17 cellular contexts compared by ENCODE assay signal in genomic region chr12:102454808-102455760, GRCh38. TPM values are rescaled to one million over a fixed set of nuclear protein-coding genes. Genes with fewer than 3 reads are reported as not detected.
DNase-seq lines count a peak whose midpoint lies in the region; ATAC-seq, FAIRE-seq and TF ChIP-seq lines count a peak whose summit lies in the region.
"Had no signal": no experiment of that assay in that cellular context is flagged by ENCODE, and none has a peak within 500 bp of the region (broad histone marks: within the 10 kb centered on the region; RNA-seq: fewer than 3 reads in every experiment).

No MANE protein-coding gene starts in this region.

- H3K4me3 ChIP-seq in IMR-90 (ENCODE audit: insufficient read depth, low read depth, low read length) (no peak overlapping the region), HepG2 (replicated peaks in 1 of 3; ENCODE audit: insufficient read depth in 1 of 3, low read depth in 2 of 3, low read length in 3 of 3) (no peak overlapping the region), thoracic aorta (no peak overlapping the region)

- H3K9me3 Mint-ChIP-seq in activated CD8-positive, alpha-beta memory T cell treated with anti-CD3 and anti-CD28 coated beads, Interleukin-2, amount 10 ng/mL, durations not matched to agents 7 days and 5 days (ENCODE audit: low read depth) = no peaks in the 10 kb centered on the region
- H3K9me3 Mint-ChIP-seq: CD8-positive, alpha-beta memory T cell; effector memory CD8-positive, alpha-beta T cell; T-cell had no signal

- TF ChIP-seq POLR2A in IMR-90 (IDR thresholded peaks at IDR 0.05; ENCODE audit: low read depth, low read length) = no peak
- TF ChIP-seq POLR2A in HepG2 (IDR thresholded peaks at IDR 0.05; ENCODE audit: insufficient read depth in 1 of 2, low read depth in 2 of 2, low read length in 2 of 2) = no peak

- TF ChIP-seq EP300 in HepG2 (IDR thresholded peaks at IDR 0.05; ENCODE audit: low read depth in 2 of 2, low read length in 2 of 2) (no peak), HepG2 (CRISPR knock-in tag; IDR thresholded peaks at IDR 0.05; ENCODE audit: borderline replicate concordance) (no peak)

- CTCF ChIA-PET in IMR-90 (lab: Yijun Ruan, JAX) (no interaction called here), HepG2 (lab: Yijun Ruan, JAX; ENCODE audit: low intra/inter-chr PET ratio, low total read pairs) (no interaction called here)
- CTCF ChIA-PET in activated CD8-positive, alpha-beta memory T cell treated with anti-CD3 and anti-CD28 coated beads, Interleukin-2, amount 10 ng/mL, durations not matched to agents 7 days and 5 days (lab: Charles Lee) = no interaction called here

- no peaks in the 10 kb centered on the region for H4K20me1 ChIP-seq in IMR-90 (ENCODE audit: insufficient read depth, low read length)
- H4K20me1 ChIP-seq in HepG2 (ENCODE audit: insufficient read depth, low read length) = no peaks in the 10 kb centered on the region

- ATAC-seq in IMR-90 (ENCODE audit: low read depth) (peak; percentile 79), HepG2 (peak; percentile 54; the same call in 1 of the 3 replicates), thoracic aorta (ENCODE audit: insufficient number of reproducible peaks, low FRiP score, low read depth) (no peak), HG02938 (IDR thresholded peaks at IDR 0.05; ENCODE audit: unreplicated experiment) (no peak)
- ATAC-seq in activated CD8-positive, alpha-beta memory T cell treated with anti-CD3 and anti-CD28 coated beads, Interleukin-2, amount 10 ng/mL, durations not matched to agents 7 days and 5 days = no peak
- ATAC-seq: effector memory CD8-positive, alpha-beta T cell; stimulated activated naive CD8-positive, alpha-beta T cell treated with anti-CD3 and anti-CD28 coated beads, Interleukin-15, amount 100 ng/mL, for 72 hours; T-cell had no signal

- dilution Hi-C loops in IMR-90 (cut with HindIII; ENCODE audit: low sequenced_read_pairs, unreplicated experiment) = no loop called here

- H3K14ac ChIP-seq in IMR-90 (replicated peaks; ENCODE audit: low read depth, low read length) = no peak overlapping the region

- in situ Hi-C loops in IMR-90 (cut with MboI; ENCODE audit: low sequenced_read_pairs) = no loop called here
- in situ Hi-C loops in HepG2 (cut with HindIII; ENCODE audit: extremely low pct_ligation_motif_present, low pct_unique_long_range_greater_than_20kb) = no loop called here

- H3K36me3 Mint-ChIP-seq in activated CD8-positive, alpha-beta memory T cell treated with anti-CD3 and anti-CD28 coated beads, Interleukin-2, amount 10 ng/mL, durations not matched to agents 7 days and 5 days = peaks cover 1% of the 10 kb centered on the region
- H3K36me3 Mint-ChIP-seq: CD8-positive, alpha-beta memory T cell; T-cell had no signal

- H3K4me1 Mint-ChIP-seq in activated CD8-positive, alpha-beta memory T cell treated with anti-CD3 and anti-CD28 coated beads, Interleukin-2, amount 10 ng/mL, durations not matched to agents 7 days and 5 days = no peaks in the 10 kb centered on the region
- H3K4me1 Mint-ChIP-seq: activated CD4-positive, alpha-beta T cell treated with anti-CD3 and anti-CD28 coated beads, Interleukin-2, amount 10 ng/mL, durations not matched to agents 24 days and 14 days; CD8-positive, alpha-beta memory T cell; T-cell had no signal

- peak overlapping the region; percentile 52; the same call in 1 of the 2 replicates for H2AK5ac ChIP-seq in IMR-90 (ENCODE audit: low read depth, low read length)

- H3K23ac ChIP-seq in IMR-90 (ENCODE audit: low read depth, low read length) = no peak overlapping the region

- H3K27ac Mint-ChIP-seq in activated CD8-positive, alpha-beta memory T cell treated with anti-CD3 and anti-CD28 coated beads, Interleukin-2, amount 10 ng/mL, durations not matched to agents 7 days and 5 days = no peak overlapping the region
- H3K27ac Mint-ChIP-seq: activated CD4-positive, alpha-beta T cell treated with anti-CD3 and anti-CD28 coated beads, Interleukin-2, amount 10 ng/mL, durations not matched to agents 24 days and 14 days; CD8-positive, alpha-beta memory T cell; effector memory CD8-positive, alpha-beta T cell; mesothelial cell of epicardium; progenitor cell of endocrine pancreas; T-cell had no signal

- H4K5ac ChIP-seq in IMR-90 (ENCODE audit: low read depth, low read length) = peak overlapping the region; percentile 56

- no peak overlapping the region for H4K8ac ChIP-seq in IMR-90 (ENCODE audit: low read depth in 2 of 2, low read length in 2 of 2)

- POLR2A ChIA-PET in IMR-90 (lab: Charles Lee; ENCODE audit: unreplicated experiment) = no interaction called here
- POLR2A ChIA-PET in HepG2 (lab: Yijun Ruan, JAX) = no interaction called here

- peaks cover 8% of the 10 kb centered on the region for H3K4me1 ChIP-seq in IMR-90 (ENCODE audit: control insufficient read depth, insufficient read depth, low read length)
- peaks cover 11% of the 10 kb centered on the region for H3K4me1 ChIP-seq in HepG2 (ENCODE audit: insufficient read depth, low read length)
- H3K4me1 ChIP-seq in thoracic aorta (ENCODE audit: control insufficient read depth in 1 of 2, low read depth in 2 of 2) = no peaks in the 10 kb centered on the region

- no peak overlapping the region for H3K56ac ChIP-seq in IMR-90 (ENCODE audit: extremely low read depth, insufficient read depth, low read length)

- DNase-seq in IMR-90 (peak; percentile 74), dedifferentiated amniotic fluid mesenchymal stem cell (ENCODE audit: extremely low spot score) (peak; percentile 66), HepG2 (ENCODE audit: low spot score) (peak; percentile 10), thoracic aorta (ENCODE audit: low spot score) (peak; percentile 5), T1000 (lab: John Stamatoyannopoulos, UW) (no peak), NCI-H82 treated with DMSO at 0.1 percent for 48 hours (lab: John Stamatoyannopoulos, UW; ENCODE audit: unreplicated experiment) (no peak)
- no peak for DNase-seq in activated CD8-positive, alpha-beta memory T cell treated with anti-CD3 and anti-CD28 coated beads, Interleukin-2, amount 10 ng/mL, durations not matched to agents 7 days and 5 days
- DNase-seq: activated CD4-positive, alpha-beta T cell treated with anti-CD3 and anti-CD28 coated beads, Interleukin-2, amount 10 ng/mL, durations not matched to agents 24 days and 14 days; CD8-positive, alpha-beta memory T cell; effector memory CD8-positive, alpha-beta T cell; KBM-7; NCI-H2081; stimulated activated naive CD8-positive, alpha-beta T cell treated with anti-CD3 and anti-CD28 coated beads, Interleukin-15, amount 100 ng/mL, for 72 hours; T-cell had no signal

- BruUV-seq in IMR-90 (replicated peaks; lab: Mats Ljungman, UMichigan) (no TSS peak), HepG2 (replicated peaks; lab: Mats Ljungman, UMichigan) (no TSS peak)

- intact Hi-C loops in IMR-90 (cut with micrococcal nuclease) (no loop called here), HepG2 (cut with micrococcal nuclease; ENCODE audit: unreplicated experiment) (loop anchor here (2.0 kb wide), 1 partner anchor 14 kb away; no protein-coding TSS in a partner anchor)

- no peak for TF ChIP-seq CTCF in IMR-90 (conservative IDR thresholded peaks at IDR 0.05; ENCODE audit: low read depth, low read length)
- no peak for TF ChIP-seq CTCF in HepG2 (CRISPR knock-in tag; IDR thresholded peaks at IDR 0.05)
- TF ChIP-seq CTCF in thoracic aorta (IDR thresholded peaks at IDR 0.05) = no peak

- H3K4me3 Mint-ChIP-seq in activated CD8-positive, alpha-beta memory T cell treated with anti-CD3 and anti-CD28 coated beads, Interleukin-2, amount 10 ng/mL, durations not matched to agents 7 days and 5 days = no peak overlapping the region
- H3K4me3 Mint-ChIP-seq: activated CD4-positive, alpha-beta T cell treated with anti-CD3 and anti-CD28 coated beads, Interleukin-2, amount 10 ng/mL, durations not matched to agents 24 days and 14 days; CD8-positive, alpha-beta memory T cell; effector memory CD8-positive, alpha-beta T cell; mesothelial cell of epicardium; stimulated activated naive CD8-positive, alpha-beta T cell treated with anti-CD3 and anti-CD28 coated beads, Interleukin-15, amount 100 ng/mL, for 72 hours; T-cell had no signal

- peak overlapping the region; percentile 32 for H3K4me2 ChIP-seq in IMR-90 (ENCODE audit: low read depth, low read length)
- no peak overlapping the region for H3K4me2 ChIP-seq in HepG2 (ENCODE audit: low read depth, low read length)

- H4K91ac ChIP-seq in IMR-90 (ENCODE audit: insufficient read depth, low read depth, low read length) = peak overlapping the region; percentile 12; the same call in 1 of the 2 replicates

- H3K79me1 ChIP-seq in IMR-90 (ENCODE audit: low read depth in 1 of 2, low read length in 2 of 2) = no peaks in the 10 kb centered on the region

- H3K27me3 ChIP-seq in IMR-90 (ENCODE audit: control insufficient read depth, insufficient read depth, low read length) (no peaks in the 10 kb centered on the region), HepG2 (ENCODE audit: control insufficient read depth in 1 of 2, insufficient read depth in 2 of 2, low read length in 2 of 2) (no peaks in the 10 kb centered on the region), thoracic aorta (replicated peaks; ENCODE audit: insufficient read depth) (no peaks in the 10 kb centered on the region)

- H3K18ac ChIP-seq in IMR-90 (ENCODE audit: low read depth, low read length) = peak overlapping the region; percentile 72

- no CpG with 5 or more reads among the region's 4 CpGs for WGBS in IMR-90 (ENCODE audit: extremely low coverage in 2 of 2, insufficient read length in 1 of 2), 2 experiments
- WGBS in HepG2 (ENCODE audit: low lambda C conversion rate) = 32% methylated on average over 4 of the region's 4 CpGs

- H2BK15ac ChIP-seq in IMR-90 (ENCODE audit: low read depth, low read length) = peak overlapping the region; percentile 30; the same call in 1 of the 3 replicates

- peak overlapping the region; percentile 25; the same call in 1 of the 2 replicates for H3K4ac ChIP-seq in IMR-90 (ENCODE audit: low read depth, low read length)

- no peak overlapping the region for H2AK9ac ChIP-seq in IMR-90 (replicated peaks; ENCODE audit: low read depth, low read length, poor library complexity)

- peaks cover 10% of the 10 kb centered on the region for H3K27me3 Mint-ChIP-seq in activated CD8-positive, alpha-beta memory T cell treated with anti-CD3 and anti-CD28 coated beads, Interleukin-2, amount 10 ng/mL, durations not matched to agents 7 days and 5 days
- H3K27me3 Mint-ChIP-seq: progenitor cell of endocrine pancreas had no signal

- H3K36me3 ChIP-seq in IMR-90 (ENCODE audit: control insufficient read depth, insufficient read depth, low read length) (no peaks in the 10 kb centered on the region), HepG2 (replicated peaks in 1 of 2; ENCODE audit: control insufficient read depth in 1 of 2, insufficient read depth in 2 of 2, low read length in 2 of 2) (no peaks in the 10 kb centered on the region), thoracic aorta (no peaks in the 10 kb centered on the region)

- H3K9me3 ChIP-seq in IMR-90 (ENCODE audit: control insufficient read depth, insufficient read depth, low read length) = no peaks in the 10 kb centered on the region
- no peaks in the 10 kb centered on the region for H3K9me3 ChIP-seq in HepG2 (ENCODE audit: low read length)
- no peaks in the 10 kb centered on the region for H3K9me3 ChIP-seq in thoracic aorta

- TF ChIP-seq RAD21 in IMR-90 (IDR thresholded peaks at IDR 0.05; ENCODE audit: low read length) (no peak), HepG2 (CRISPR knock-in tag; IDR thresholded peaks at IDR 0.05) (no peak)

- no peak overlapping the region for H2AFZ ChIP-seq in IMR-90 (replicated peaks; ENCODE audit: low read length, poor library complexity)
- peak overlapping the region; percentile 23 for H2AFZ ChIP-seq in HepG2 (ENCODE audit: low read length)

- H3K9ac ChIP-seq in IMR-90 (ENCODE audit: low read depth, low read length) (peak overlapping the region; percentile 32; the same call in 1 of the 2 replicates), HepG2 (ENCODE audit: insufficient read depth, low read depth, low read length) (no peak overlapping the region)

- H2BK120ac ChIP-seq in IMR-90 (ENCODE audit: low read depth, low read length) = no peak overlapping the region

- H2BK5ac ChIP-seq in IMR-90 (ENCODE audit: low read depth, low read length, poor library complexity, severe bottlenecking) = peak overlapping the region; percentile 77

- H3K27ac ChIP-seq in IMR-90 (ENCODE audit: insufficient read depth, low read length) (peak overlapping the region; percentile 97), HepG2 (ENCODE audit: extremely low read length, insufficient read depth, low read length) (no peak overlapping the region), thoracic aorta (no peak overlapping the region)

- no peak overlapping the region for H2BK20ac ChIP-seq in IMR-90 (ENCODE audit: low read depth, low read length)

- H3K79me2 ChIP-seq in HepG2 (ENCODE audit: insufficient read depth, low read length) = no peaks in the 10 kb centered on the region

- no peak for FAIRE-seq in HepG2 (lab: Jason Lieb, UNC)

- H3K9me1 ChIP-seq in IMR-90 (ENCODE audit: insufficient read depth, low read length) = no peaks in the 10 kb centered on the region

RNA-seq across cellular contexts. Expression of gene IGF1, which starts 25.3 kb away (rescaled TPM):
- total RNA-seq in IMR-90 (2012; rRNA removed) = under 0.01 and 0.28 TPM in 2 replicates
- polyA plus RNA-seq in IMR-90 (2012; rRNA removed) = 0.12 and 0.19 TPM in 2 replicates
- 0.19 TPM in 1 of 2 replicates, not detected in the other for polyA plus RNA-seq in IMR-90 (2012; cell fraction: cytosol; rRNA removed)
- 0.16 TPM in 1 of 2 replicates, not detected in the other for polyA plus RNA-seq in IMR-90 (2012; cell fraction: nucleus; rRNA removed; ENCODE audit: low replicate concordance)
- total RNA-seq in HepG2 (2016; rRNA removed; fragmentation: Illumina TruSeq; extraction: Trizol) = not detected in 2 replicates
- total RNA-seq in HepG2 (2016; cell fraction: cytosol; rRNA removed; fragmentation: Illumina TruSeq; extraction: Trizol; ENCODE audit: low read depth) = not detected in 2 replicates
- total RNA-seq in HepG2 (2016; cell fraction: insoluble cytoplasmic fraction; rRNA removed; fragmentation: Illumina TruSeq; extraction: Trizol) = not detected in 2 replicates
- total RNA-seq in HepG2 (2016; cell fraction: membrane; rRNA removed; fragmentation: Illumina TruSeq; extraction: Trizol) = not detected in 2 replicates
- total RNA-seq in HepG2 (2016; cell fraction: nucleus; rRNA removed; fragmentation: Illumina TruSeq; extraction: Trizol) = not detected in 2 replicates
- not detected in 2 replicates for polyA plus RNA-seq in HepG2 (2011; rRNA removed)
- not detected in 2 replicates for polyA plus RNA-seq in HepG2 (2011; cell fraction: cytosol; rRNA removed)
- polyA plus RNA-seq in HepG2 (2011; cell fraction: nucleus; rRNA removed) = not detected in 2 replicates
- not detected in 2 replicates for polyA plus RNA-seq in HepG2 (2012)
- polyA plus RNA-seq in HepG2 (2016; cell fraction: cytosol; fragmentation: Illumina TruSeq; extraction: Trizol; ENCODE audit: low read depth) = not detected in 2 replicates
- polyA plus RNA-seq in HepG2 (2016; cell fraction: insoluble cytoplasmic fraction; fragmentation: Illumina TruSeq; extraction: Trizol; ENCODE audit: low read depth) = not detected in 2 replicates
- polyA plus RNA-seq in HepG2 (2016; cell fraction: membrane; fragmentation: Illumina TruSeq; extraction: Trizol; ENCODE audit: low read depth) = not detected in 2 replicates
- not detected in 2 replicates for polyA plus RNA-seq in HepG2 (2016; cell fraction: nucleus; fragmentation: Illumina TruSeq; extraction: Trizol; ENCODE audit: insufficient read depth, low read depth)
- not detected in 2 replicates for polyA minus RNA-seq in HepG2 (2011; rRNA and poly(A)+ RNA removed; ENCODE audit: low replicate concordance)
- polyA minus RNA-seq in HepG2 (2011; cell fraction: cytosol; rRNA and poly(A)+ RNA removed) = not detected in 2 replicates
- polyA minus RNA-seq in HepG2 (2011; cell fraction: nucleus; rRNA and poly(A)+ RNA removed) = not detected in 2 replicates
- 10 to 100 TPM; 37.9 to 44.0 TPM for total RNA-seq in thoracic aorta
- 1 to 10 TPM; 1.1 to 2.5 TPM for total RNA-seq in activated CD8-positive, alpha-beta memory T cell treated with anti-CD3 and anti-CD28 coated beads, Interleukin-2, amount 10 ng/mL, durations not matched to agents 7 days and 5 days
- polyA plus RNA-seq: CD8-positive, alpha-beta memory T cell had no signal

Comparison
In these comparisons a context has a peak if more than half of its experiments do, and no peak if none do; other contexts are left out.
1. ATAC-seq: peak in IMR-90 (single experiment) and HepG2 (single experiment); none in thoracic aorta (single experiment), activated CD8-positive, alpha-beta memory T cell treated with anti-CD3 and anti-CD28 coated beads, Interleukin-2, amount 10 ng/mL, durations not matched to agents 7 days and 5 days (single experiment) and HG02938 (single experiment).
2. DNase-seq: peak in IMR-90 (single experiment), dedifferentiated amniotic fluid mesenchymal stem cell (single experiment), HepG2 (single experiment) and thoracic aorta (single experiment); none in activated CD8-positive, alpha-beta memory T cell treated with anti-CD3 and anti-CD28 coated beads, Interleukin-2, amount 10 ng/mL, durations not matched to agents 7 days and 5 days (single experiment), T1000 (single experiment) and NCI-H82 treated with DMSO at 0.1 percent for 48 hours (single experiment).
3. RNA of gene IGF1, which starts 25.3 kb away (total RNA-seq): 37.9 to 44.0 TPM in thoracic aorta; 1.1 to 2.5 TPM in activated CD8-positive, alpha-beta memory T cell treated with anti-CD3 and anti-CD28 coated beads, Interleukin-2, amount 10 ng/mL, durations not matched to agents 7 days and 5 days, under 0.01 to 0.28 TPM in IMR-90 and not detected in HepG2; every median in the first group is over 10 times any median in the second.